ENCODE assay signal across 3 cellular contexts in genomic region chrY:6468358-6468757, GRCh38.
A peak's percentile ranks its signal among the peaks of the same experiment; 100 is the strongest.
DNase-seq lines count a peak whose midpoint lies in the region; ATAC-seq, FAIRE-seq and TF ChIP-seq lines count a peak whose summit lies in the region.
"Not testable (repeated sequence)": the region's sequence is repeated elsewhere in the genome, so short reads cannot be mapped to it uniquely, and the experiment has no call there.

No MANE protein-coding gene starts in this region.

- TF ChIP-seq EP300 in H1 (IDR thresholded peaks at IDR 0.05; ENCODE audit: borderline replicate concordance in 1 of 2, low read depth in 2 of 2, low read length in 2 of 2), result not testable (repeated sequence)

- POLR2A ChIA-PET in H1 (lab: Charles Lee; ENCODE audit: partially characterized antibody), result not testable (repeated sequence)

- not testable (repeated sequence) for H2AFZ ChIP-seq in H1 (ENCODE audit: low read length)

- H3K27me3 ChIP-seq in H1 (replicated peaks in 1 of 4; ENCODE audit: control insufficient read depth in 3 of 4, extremely low read depth in 1 of 4, insufficient read depth in 3 of 4, low read length in 3 of 4); upper lobe of right lung: not testable (repeated sequence)

- H4K20me1 ChIP-seq in H1 (replicated peaks in 1 of 2; ENCODE audit: control insufficient read depth in 1 of 2, insufficient read depth in 2 of 2, low read length in 2 of 2), result not testable (repeated sequence)

- no CpG with 5 or more reads among the region's 2 CpGs for WGBS in H1 (ENCODE audit: extremely low coverage in 1 of 2, insufficient coverage in 1 of 2, insufficient read length in 1 of 2, insufficient replicate concordance in 2 of 2, low coverage in 1 of 2, low lambda C conversion rate in 2 of 2, missing lambda C conversion rate in 1 of 2), 2 experiments

- not testable (repeated sequence) for H3K4ac ChIP-seq in H1 (replicated peaks; ENCODE audit: insufficient read length, low read depth, low read length)

- H3K18ac ChIP-seq in H1 (ENCODE audit: extremely low read depth, low read length), result not testable (repeated sequence)

- ATAC-seq in upper lobe of right lung, result peak; percentile 62

- TF ChIP-seq RAD21 in H1 (IDR thresholded peaks at IDR 0.05 in 1 of 2, conservative IDR thresholded peaks at IDR 0.05 in 1 of 2; ENCODE audit: low read depth in 2 of 2, low read length in 2 of 2), result not testable (repeated sequence)

- not testable (repeated sequence) for H3K23me2 ChIP-seq in H1 (ENCODE audit: low read depth, low read length)

- not testable (repeated sequence) for H4K5ac ChIP-seq in H1 (ENCODE audit: insufficient read length, low read depth, low read length)

- H4K8ac ChIP-seq in H1 (ENCODE audit: extremely low read depth, insufficient read depth, low read length), result not testable (repeated sequence)

- H3K36me3 ChIP-seq in H1 (ENCODE audit: control insufficient read depth in 2 of 4, insufficient read depth in 4 of 4, low read length in 3 of 4); upper lobe of right lung: not testable (repeated sequence)

- H2BK15ac ChIP-seq in H1 (ENCODE audit: low read length), result not testable (repeated sequence)

- not testable (repeated sequence) for H3K14ac ChIP-seq in H1 (ENCODE audit: insufficient read length)

- not testable (repeated sequence) for TF ChIP-seq CTCF in H1 (IDR thresholded peaks at IDR 0.05; ENCODE audit: control extremely low read depth in 1 of 3, insufficient read depth in 1 of 3, low read depth in 1 of 3, low read length in 3 of 3); upper lobe of right lung (IDR thresholded peaks at IDR 0.05)

- not testable (repeated sequence) for H2BK5ac ChIP-seq in H1 (ENCODE audit: low read depth, low read length)

- H3K27ac ChIP-seq in H1 (ENCODE audit: low read depth, low read length); upper lobe of right lung: not testable (repeated sequence)

- H3K56ac ChIP-seq in H1 (replicated peaks; ENCODE audit: insufficient read length, low read depth, low read length), result not testable (repeated sequence)

- H3K9me3 ChIP-seq in H1 (ENCODE audit: insufficient read depth in 2 of 2, low read depth in 1 of 2, low read length in 1 of 2); upper lobe of right lung: not testable (repeated sequence)

- peak; percentile 28 for FAIRE-seq in GM12891 (lab: Jason Lieb, UNC)
- FAIRE-seq in H1 (lab: Jason Lieb, UNC), result peak; percentile 80

- not testable (repeated sequence) for H2BK12ac ChIP-seq in H1 (ENCODE audit: low read depth, low read length)

- DNase-seq in GM12891 (ENCODE audit: insufficient read length, low spot score); H1 (ENCODE audit: low read depth in 1 of 2, low spot score in 2 of 2); upper lobe of right lung: not testable (repeated sequence)

- H2AK5ac ChIP-seq in H1 (ENCODE audit: low read depth, low read length), result not testable (repeated sequence)

- CTCF ChIA-PET in H1 (lab: Charles Lee; ENCODE audit: partially characterized antibody), result not testable (repeated sequence)

- not testable (repeated sequence) for H3K4me1 ChIP-seq in H1 (replicated peaks in 1 of 4; ENCODE audit: control insufficient read depth in 3 of 4, insufficient read depth in 4 of 4, low read length in 3 of 4); upper lobe of right lung

- not testable (repeated sequence) for H3K79me1 ChIP-seq in H1 (ENCODE audit: low read depth, low read length)

- H3K9ac ChIP-seq in H1 (replicated peaks in 1 of 4; ENCODE audit: extremely low read depth in 1 of 4, low read depth in 3 of 4, low read length in 3 of 4), result not testable (repeated sequence)

- intact Hi-C loops in upper lobe of right lung (cut with DNase I), result not testable (repeated sequence)

- not testable (repeated sequence) for H3K4me3 ChIP-seq in H1 (ENCODE audit: extremely low read depth in 1 of 4, insufficient read depth in 2 of 4, low read depth in 3 of 4, low read length in 4 of 4); upper lobe of right lung

- not testable (repeated sequence) for H3K23ac ChIP-seq in H1 (ENCODE audit: insufficient read length)

- not testable (repeated sequence) for H4K91ac ChIP-seq in H1 (replicated peaks; ENCODE audit: insufficient read length, low read length)

- H2BK120ac ChIP-seq in H1 (replicated peaks; ENCODE audit: low read depth, low read length), result not testable (repeated sequence)

- not testable (repeated sequence) for H3K79me2 ChIP-seq in H1 (ENCODE audit: control insufficient read depth in 1 of 2, insufficient read depth in 2 of 2, low read length in 2 of 2)

- H2BK20ac ChIP-seq in H1 (ENCODE audit: low read length), result not testable (repeated sequence)

- not testable (repeated sequence) for TF ChIP-seq POLR2A in GM12891 (IDR thresholded peaks at IDR 0.05; ENCODE audit: low read depth, low read length); H1 (IDR thresholded peaks at IDR 0.05; ENCODE audit: control extremely low read depth in 1 of 2, low read depth in 2 of 2, low read length in 2 of 2)

- H3K4me2 ChIP-seq in H1 (ENCODE audit: insufficient read depth in 1 of 2, low read depth in 2 of 2, low read length in 2 of 2), result not testable (repeated sequence)
